Comparison of ENCODE assay signal across 8 cellular contexts in the genomic region with DNA sequence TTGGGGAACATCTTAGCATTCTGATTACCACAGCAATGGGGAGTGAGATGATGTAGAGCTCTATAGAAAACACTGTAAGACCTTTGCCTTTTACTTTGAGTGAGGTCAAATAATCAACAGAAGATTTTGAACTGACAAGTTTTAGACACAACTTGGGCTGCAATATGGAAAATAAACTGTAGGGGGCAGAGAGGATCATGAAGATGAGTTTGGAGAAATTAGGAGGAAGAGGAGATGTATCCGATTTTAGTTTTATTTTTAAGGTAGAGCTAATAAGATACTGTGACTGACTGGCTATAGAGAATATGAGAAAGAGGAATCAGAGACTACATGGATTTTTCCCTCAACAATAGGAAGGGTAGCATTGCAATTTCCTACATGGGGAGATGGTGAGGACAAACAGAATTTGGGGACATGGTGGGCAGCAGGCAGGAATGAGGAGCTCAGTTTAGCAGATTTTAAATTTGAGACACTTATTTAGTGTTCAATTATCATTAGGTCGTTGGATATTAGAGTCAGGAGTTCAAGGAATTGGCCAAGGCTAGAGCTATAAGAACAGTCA.
DNase-seq lines count a peak whose midpoint lies in the region; ATAC-seq and TF ChIP-seq lines count a peak whose summit lies in the region.

No MANE protein-coding gene starts in this region.

- H3K4me3 ChIP-seq in endodermal cell (ENCODE audit: low read length) = no peak overlapping the region
- no peak overlapping the region for H3K4me3 ChIP-seq in gastrocnemius medialis

- H3K27me3 Mint-ChIP-seq in activated CD4-positive, alpha-beta T cell treated with anti-CD3 and anti-CD28 coated beads, Interleukin-2, amount 10 ng/mL, durations not matched to agents 7 days and 5 days = no peaks in the 10 kb centered on the region
- no peaks in the 10 kb centered on the region for H3K27me3 Mint-ChIP-seq in endodermal cell (ENCODE audit: insufficient read depth)

- no peaks in the 10 kb centered on the region for H3K36me3 ChIP-seq in endodermal cell (ENCODE audit: control insufficient read depth, insufficient read depth, low read length)
- no peaks in the 10 kb centered on the region for H3K36me3 ChIP-seq in gastrocnemius medialis

- ATAC-seq in gastrocnemius medialis (peak; percentile 36 to 44), HG03175 (IDR thresholded peaks at IDR 0.05; ENCODE audit: unreplicated experiment) (no peak)

- no peak overlapping the region for H3K27ac Mint-ChIP-seq in activated CD4-positive, alpha-beta T cell treated with anti-CD3 and anti-CD28 coated beads, Interleukin-2, amount 10 ng/mL, durations not matched to agents 7 days and 5 days
- H3K27ac Mint-ChIP-seq in endodermal cell = no peak overlapping the region

- H3K9me3 ChIP-seq in endodermal cell (ENCODE audit: control insufficient read depth, low read length) (no peaks in the 10 kb centered on the region), gastrocnemius medialis (no peaks in the 10 kb centered on the region)

- 10 to 40% methylated on average over 2 of the region's 2 CpGs for WGBS in endodermal cell (ENCODE audit: insufficient coverage in 1 of 2, insufficient read length in 1 of 2), 2 experiments

- H3K9me3 Mint-ChIP-seq in activated CD4-positive, alpha-beta T cell treated with anti-CD3 and anti-CD28 coated beads, Interleukin-2, amount 10 ng/mL, durations not matched to agents 7 days and 5 days = no peaks in the 10 kb centered on the region
- no peaks in the 10 kb centered on the region for H3K9me3 Mint-ChIP-seq in endodermal cell

- intact Hi-C loops in gastrocnemius medialis (cut with DNase I; ENCODE audit: low total_unique reads) = loop anchor here (5.0 kb wide), 1 partner anchor 564 kb away; the partner anchor contains the start of gene INPP4B
- intact Hi-C loops in posterior cingulate gyrus (cut with DNase I) = no loop called here

- peaks cover 14% of the 10 kb centered on the region for H3K36me3 Mint-ChIP-seq in activated CD4-positive, alpha-beta T cell treated with anti-CD3 and anti-CD28 coated beads, Interleukin-2, amount 10 ng/mL, durations not matched to agents 7 days and 5 days (ENCODE audit: low read depth)
- no peaks in the 10 kb centered on the region for H3K36me3 Mint-ChIP-seq in endodermal cell (ENCODE audit: low read depth)

- POLR2A ChIA-PET in activated CD4-positive, alpha-beta T cell treated with anti-CD3 and anti-CD28 coated beads, Interleukin-2, amount 10 ng/mL, durations not matched to agents 7 days and 5 days (lab: Charles Lee) = no interaction called here

- in situ Hi-C loops in KBM-7 (cut with MboI; ENCODE audit: low pct_unique_long_range_greater_than_20kb, low sequenced_read_pairs) = no loop called here
- in situ Hi-C loops in gastrocnemius medialis (cut with MboI; ENCODE audit: low sequenced_read_pairs in 4 of 4) = no loop called here

- H3K4me3 Mint-ChIP-seq in activated CD4-positive, alpha-beta T cell treated with anti-CD3 and anti-CD28 coated beads, Interleukin-2, amount 10 ng/mL, durations not matched to agents 7 days and 5 days = no peak overlapping the region
- H3K4me3 Mint-ChIP-seq in endodermal cell = no peak overlapping the region

- H3K9ac ChIP-seq in endodermal cell (ENCODE audit: extremely low read depth, low read length, poor library complexity, severe bottlenecking) = no peak overlapping the region

- peak; percentile 40 for DNase-seq in activated CD4-positive, alpha-beta T cell treated with anti-CD3 and anti-CD28 coated beads, Interleukin-2, amount 10 ng/mL, durations not matched to agents 7 days and 5 days
- no peak for DNase-seq in activated CD4-positive, alpha-beta T cell treated with anti-CD3 and anti-CD28 coated beads for 1 hour
- DNase-seq in KBM-7 (peak; percentile 33), endodermal cell (peak; percentile 58), gastrocnemius medialis (no peak), posterior cingulate gyrus (no peak), SK-N-DZ (ENCODE audit: low spot score) (no peak)

- peaks cover 8% of the 10 kb centered on the region for H3K4me1 Mint-ChIP-seq in activated CD4-positive, alpha-beta T cell treated with anti-CD3 and anti-CD28 coated beads, Interleukin-2, amount 10 ng/mL, durations not matched to agents 7 days and 5 days
- H3K4me1 Mint-ChIP-seq in endodermal cell = no peaks in the 10 kb centered on the region

- CTCF ChIA-PET in activated CD4-positive, alpha-beta T cell treated with anti-CD3 and anti-CD28 coated beads, Interleukin-2, amount 10 ng/mL, durations not matched to agents 7 days and 5 days (lab: Charles Lee) = interaction anchor here (0.6 to 2.4 kb wide), 8 partner anchors 12 to 558 kb away, joined by 3 to 15 read pairs (median 3); no protein-coding TSS in a partner anchor

- H3K27ac ChIP-seq in endodermal cell (ENCODE audit: low read depth, low read length) = no peak overlapping the region
- H3K27ac ChIP-seq in gastrocnemius medialis = no peak overlapping the region

- TF ChIP-seq CTCF in endodermal cell (conservative IDR thresholded peaks at IDR 0.05) (peak; percentile 81), gastrocnemius medialis (IDR thresholded peaks at IDR 0.05 in 4 of 5, conservative IDR thresholded peaks at IDR 0.05 in 1 of 5) (peak; percentile 45 to 54 (median 51))

- TF ChIP-seq POLR2A in gastrocnemius medialis (IDR thresholded peaks at IDR 0.05) = no peak

- H3K4me1 ChIP-seq in endodermal cell (ENCODE audit: control insufficient read depth, insufficient read depth, low read length) (no peaks in the 10 kb centered on the region), gastrocnemius medialis (no peaks in the 10 kb centered on the region)

- H3K27me3 ChIP-seq in endodermal cell (ENCODE audit: control insufficient read depth, insufficient read depth, low read length, poor library complexity, severe bottlenecking) (no peaks in the 10 kb centered on the region), gastrocnemius medialis (no peaks in the 10 kb centered on the region)

Comparison
In these comparisons a context has a peak if more than half of its experiments do, and no peak if none do; other contexts are left out.
1. DNase-seq: peak in activated CD4-positive, alpha-beta T cell treated with anti-CD3 and anti-CD28 coated beads, Interleukin-2, amount 10 ng/mL, durations not matched to agents 7 days and 5 days (single experiment), KBM-7 (single experiment) and endodermal cell (single experiment); none in activated CD4-positive, alpha-beta T cell treated with anti-CD3 and anti-CD28 coated beads for 1 hour (single experiment), gastrocnemius medialis (0 of 2), posterior cingulate gyrus (0 of 10) and SK-N-DZ (single experiment).